In the genomic region with DNA sequence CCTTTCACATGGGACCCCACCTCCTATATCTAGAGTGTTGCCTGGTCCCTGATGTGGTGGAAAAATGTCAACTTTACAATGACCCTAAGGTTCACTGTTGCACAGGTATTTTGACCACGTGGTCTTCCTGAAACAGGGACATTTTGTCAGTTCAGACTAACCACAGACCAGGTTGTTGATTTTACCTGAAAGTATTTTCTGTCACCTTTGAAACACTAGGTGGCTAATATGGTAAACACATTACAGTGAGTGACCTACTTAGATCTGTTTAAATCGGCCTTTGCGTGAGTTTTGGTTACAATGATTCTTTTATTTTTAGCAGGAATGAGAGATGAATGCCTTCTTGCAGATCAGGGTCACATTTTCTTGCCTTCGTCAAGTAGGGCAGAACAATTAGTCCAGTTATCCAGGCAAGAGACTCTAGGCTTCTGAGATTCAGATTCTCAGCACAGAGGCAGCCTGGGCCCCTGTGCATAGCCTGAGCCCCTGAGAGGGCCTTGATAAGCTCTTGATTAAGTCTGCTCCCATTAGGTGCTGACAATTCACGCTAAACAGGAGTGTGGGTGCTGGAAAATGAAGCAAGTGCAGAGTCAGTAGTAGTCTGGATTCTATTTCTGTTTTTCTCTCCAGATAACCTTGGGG, we compare ENCODE assay signal across 18 cellular contexts.
DNase-seq lines count a peak whose midpoint lies in the region; ATAC-seq, FAIRE-seq and TF ChIP-seq lines count a peak whose summit lies in the region.
"Had no signal": no experiment of that assay in that cellular context is flagged by ENCODE, and none has a peak within 500 bp of the region (broad histone marks: within the 10 kb centered on the region; RNA-seq: fewer than 3 reads in every experiment).

No MANE protein-coding gene starts in this region.

- H3K27ac ChIP-seq in breast epithelium (peak overlapping the region; percentile 4 to 74), mammary epithelial cell (ENCODE audit: insufficient read depth, low read depth, low read length) (no peak overlapping the region), body of pancreas (peak overlapping the region; percentile 28 to 68 (median 43)), HepG2 (ENCODE audit: extremely low read length, insufficient read depth, low read length) (no peak overlapping the region), testis (peak overlapping the region; percentile 50 to 89)
- H3K27ac ChIP-seq: BLaER1 had no signal

- CTCF ChIA-PET in mammary epithelial cell (lab: Charles Lee; ENCODE audit: low non-redundant PET): no interaction called here
- CTCF ChIA-PET in HepG2 (lab: Yijun Ruan, JAX; ENCODE audit: low intra/inter-chr PET ratio, low total read pairs): no interaction called here

- BruUV-seq in mammary epithelial cell (replicated peaks; lab: Mats Ljungman, UMichigan): no TSS peak
- no TSS peak for BruUV-seq in HepG2 (replicated peaks; lab: Mats Ljungman, UMichigan)

- H3K9ac ChIP-seq in mammary epithelial cell (ENCODE audit: insufficient read depth, low read length) (no peak overlapping the region), HepG2 (ENCODE audit: insufficient read depth, low read depth, low read length) (no peak overlapping the region)
- H3K9ac ChIP-seq: BLaER1 had no signal

- dilution Hi-C loops in mammary epithelial cell (cut with HindIII; ENCODE audit: low sequenced_read_pairs): no loop called here

- no peak overlapping the region for H3K4me3 ChIP-seq in breast epithelium
- H3K4me3 ChIP-seq in mammary epithelial cell (replicated peaks in 1 of 3; ENCODE audit: insufficient read depth in 1 of 3, low read depth in 2 of 3, low read length in 3 of 3): no peak overlapping the region
- no peak overlapping the region for H3K4me3 ChIP-seq in body of pancreas
- no peak overlapping the region for H3K4me3 ChIP-seq in HepG2 (replicated peaks in 1 of 3; ENCODE audit: insufficient read depth in 1 of 3, low read depth in 2 of 3, low read length in 3 of 3)
- H3K4me3 ChIP-seq in testis: no peak overlapping the region
- H3K4me3 ChIP-seq: BLaER1 had no signal

- H4K20me1 ChIP-seq in mammary epithelial cell (ENCODE audit: insufficient read depth, low read length) (no peaks in the 10 kb centered on the region), HepG2 (ENCODE audit: insufficient read depth, low read length) (no peaks in the 10 kb centered on the region)
- H4K20me1 ChIP-seq: BLaER1 had no signal

- TF ChIP-seq CTCF in breast epithelium (IDR thresholded peaks at IDR 0.05) (peak in 1 of 3 donors; percentile 16), mammary epithelial cell (conservative IDR thresholded peaks at IDR 0.05 in 1 of 2, IDR thresholded peaks at IDR 0.05 in 1 of 2; ENCODE audit: extremely low read depth in 1 of 2, insufficient read depth in 1 of 2, low read depth in 1 of 2, low read length in 2 of 2) (no peak), body of pancreas (IDR thresholded peaks at IDR 0.05) (peak in 3 of 7 experiments; percentile 21 to 47 (median 38)), HepG2 (CRISPR knock-in tag; IDR thresholded peaks at IDR 0.05) (no peak), testis (IDR thresholded peaks at IDR 0.05) (peak in 1 of 3 experiments; percentile 14)

- DNase-seq in breast epithelium (ENCODE audit: low spot score in 2 of 2) (no peak), mammary epithelial cell (no peak), body of pancreas (no peak), HepG2 (ENCODE audit: low spot score) (no peak), testis (peak; percentile 73), SW480 (ENCODE audit: low spot score) (no peak)
- no peak for DNase-seq in NK-92 treated with Interleukin-12 subunit alpha and Interleukin-12 subunit beta, amount 100 ng/mL, for 24 hours (lab: John Stamatoyannopoulos, UW)
- DNase-seq: CD4-positive, CD25-positive, alpha-beta regulatory T cell; NCI-H1092; NCI-H1417 treated with DMSO at 0.1 percent for 48 hours; NCI-H1694 treated with DMSO at 0.1 percent for 48 hours; NCI-H446 treated with DMSO at 0.1 percent for 48 hours; NCI-H526 had no signal

- no peak for TF ChIP-seq EP300 in HepG2 (IDR thresholded peaks at IDR 0.05; ENCODE audit: low read depth in 2 of 2, low read length in 2 of 2)
- TF ChIP-seq EP300 in HepG2 (CRISPR knock-in tag; IDR thresholded peaks at IDR 0.05; ENCODE audit: borderline replicate concordance): no peak

- H3K4me2 ChIP-seq in mammary epithelial cell (ENCODE audit: insufficient read depth, low read depth, low read length) (no peak overlapping the region), HepG2 (ENCODE audit: low read depth, low read length) (no peak overlapping the region)
- H3K4me2 ChIP-seq: BLaER1 had no signal

- POLR2A ChIA-PET in HepG2 (lab: Yijun Ruan, JAX): no interaction called here

- ATAC-seq in body of pancreas (peak; percentile 88), HepG2 (no peak)
- ATAC-seq: HCT116, Panc1 had no signal

- intact Hi-C loops in breast epithelium (cut with DNase I; ENCODE audit: low total_unique reads): no loop called here
- intact Hi-C loops in mammary epithelial cell (cut with micrococcal nuclease): no loop called here
- intact Hi-C loops in body of pancreas (cut with DNase I): no loop called here
- intact Hi-C loops in HepG2 (cut with micrococcal nuclease; ENCODE audit: unreplicated experiment): no loop called here
- intact Hi-C loops in testis (cut with DNase I; ENCODE audit: low total_unique reads): no loop called here

- TF ChIP-seq RAD21 in HepG2 (CRISPR knock-in tag; IDR thresholded peaks at IDR 0.05): no peak

- 18% methylated on average over 5 of the region's 5 CpGs for WGBS in mammary epithelial cell (ENCODE audit: low coverage, missing lambda C conversion rate)
- WGBS in body of pancreas, 2 donors: 27 to 28% methylated on average over 5 of the region's 5 CpGs
- 0% methylated on average over 5 of the region's 5 CpGs for WGBS in HepG2 (ENCODE audit: low lambda C conversion rate)
- WGBS in testis, 2 donors: 31 to 38% methylated on average over 5 of the region's 5 CpGs

- in situ Hi-C loops in mammary epithelial cell (cut with MboI; ENCODE audit: low sequenced_read_pairs in 2 of 2) (no loop called here), HepG2 (cut with HindIII; ENCODE audit: extremely low pct_ligation_motif_present, low pct_unique_long_range_greater_than_20kb) (no loop called here)

- H3K36me3 ChIP-seq in breast epithelium (no peaks in the 10 kb centered on the region), mammary epithelial cell (ENCODE audit: insufficient read depth, low read length) (no peaks in the 10 kb centered on the region), body of pancreas (replicated peaks in 1 of 2; ENCODE audit: insufficient read depth in 1 of 2, low read depth in 2 of 2) (no peaks in the 10 kb centered on the region), HepG2 (replicated peaks in 1 of 2; ENCODE audit: control insufficient read depth in 1 of 2, insufficient read depth in 2 of 2, low read length in 2 of 2) (no peaks in the 10 kb centered on the region), testis (ENCODE audit: low read depth, missing control alignments) (no peaks in the 10 kb centered on the region)
- H3K36me3 ChIP-seq: BLaER1 had no signal

- H3K79me2 ChIP-seq in mammary epithelial cell (ENCODE audit: insufficient read depth, low read length) (no peaks in the 10 kb centered on the region), HepG2 (ENCODE audit: insufficient read depth, low read length) (no peaks in the 10 kb centered on the region)

- no peaks in the 10 kb centered on the region for H3K9me3 ChIP-seq in breast epithelium
- no peaks in the 10 kb centered on the region for H3K9me3 ChIP-seq in mammary epithelial cell (replicated peaks; ENCODE audit: insufficient read depth, low read length)
- H3K9me3 ChIP-seq in body of pancreas: no peaks in the 10 kb centered on the region
- no peaks in the 10 kb centered on the region for H3K9me3 ChIP-seq in HepG2 (ENCODE audit: low read length)
- no peaks in the 10 kb centered on the region for H3K9me3 ChIP-seq in testis
- H3K9me3 ChIP-seq: BLaER1 had no signal

- no peak for FAIRE-seq in HepG2 (lab: Jason Lieb, UNC)
- FAIRE-seq: D721Med, GM18507 had no signal

- H3K4me1 ChIP-seq in breast epithelium (no peaks in the 10 kb centered on the region), mammary epithelial cell (ENCODE audit: insufficient read depth, low read length) (no peaks in the 10 kb centered on the region), body of pancreas (peaks cover 29% of the 10 kb centered on the region), HepG2 (ENCODE audit: insufficient read depth, low read length) (no peaks in the 10 kb centered on the region), testis (peaks cover 27% of the 10 kb centered on the region)
- H3K4me1 ChIP-seq: BLaER1 had no signal

- TF ChIP-seq POLR2A in breast epithelium (IDR thresholded peaks at IDR 0.05): no peak
- no peak for TF ChIP-seq POLR2A in body of pancreas (IDR thresholded peaks at IDR 0.05)
- TF ChIP-seq POLR2A in HepG2 (IDR thresholded peaks at IDR 0.05; ENCODE audit: insufficient read depth in 1 of 2, low read depth in 2 of 2, low read length in 2 of 2): no peak
- TF ChIP-seq POLR2A in testis (IDR thresholded peaks at IDR 0.05): no peak

- H2AFZ ChIP-seq in mammary epithelial cell (ENCODE audit: low read depth, low read length) (no peak overlapping the region), HepG2 (ENCODE audit: low read length) (no peak overlapping the region)

- H3K27me3 ChIP-seq in breast epithelium: no peaks in the 10 kb centered on the region
- peaks cover 8% of the 10 kb centered on the region for H3K27me3 ChIP-seq in mammary epithelial cell (ENCODE audit: insufficient read depth, low read length)
- no peaks in the 10 kb centered on the region for H3K27me3 ChIP-seq in body of pancreas
- no peaks in the 10 kb centered on the region for H3K27me3 ChIP-seq in HepG2 (ENCODE audit: control insufficient read depth in 1 of 2, insufficient read depth in 2 of 2, low read length in 2 of 2)
- H3K27me3 ChIP-seq in testis: no peaks in the 10 kb centered on the region
- H3K27me3 ChIP-seq: BLaER1 had no signal

TF ChIP-seq in HepG2, 621 proteins besides CTCF, POLR2A, EP300 and RAD21:
- TF ChIP-seq ZNF34 (CRISPR knock-in tag; IDR thresholded peaks at IDR 0.05; ENCODE audit: borderline replicate concordance) (no peak), BCL6 (CRISPR knock-in tag; IDR thresholded peaks at IDR 0.05) (peak; percentile 37; the same call in 1 of the 2 replicates), ZNF841 (CRISPR knock-in tag; IDR thresholded peaks at IDR 0.05; ENCODE audit: borderline replicate concordance) (no peak)
TF ChIP-seq in HepG2: peak in this region for 1.

Comparison
In these comparisons a context has a peak if more than half of its experiments do, and no peak if none do; other contexts are left out.
1. H3K27ac ChIP-seq: peak in breast epithelium (2 of 2), body of pancreas (4 of 4) and testis (2 of 2); none in mammary epithelial cell (single experiment) and HepG2 (single experiment).